Comparison of ENCODE assay signal across 9 cellular contexts in genomic region chr2:203688798-203689197, GRCh38. TPM values are rescaled to one million over a fixed set of nuclear protein-coding genes. Genes with fewer than 3 reads are reported as not detected.
DNase-seq lines count a peak whose midpoint lies in the region; ATAC-seq and TF ChIP-seq lines count a peak whose summit lies in the region.
"Had no signal": no experiment of that assay in that cellular context is flagged by ENCODE, and none has a peak within 500 bp of the region (broad histone marks: within the 10 kb centered on the region; RNA-seq: fewer than 3 reads in every experiment).

No MANE protein-coding gene starts in this region.

- POLR2A ChIA-PET in GM10248 (lab: Yijun Ruan, JAX) (no interaction called here), PC-3 (lab: Charles Lee; ENCODE audit: unreplicated experiment) (no interaction called here)

- H3K4me3 ChIP-seq in GM23248 = 0 out of 2 replicates have a peak overlapping the region, but pooled peaks have one; percentile 2
- H3K4me3 ChIP-seq in MM.1S (ENCODE audit: low read length) = peak overlapping the region; percentile 34
- H3K4me3 ChIP-seq in heart left ventricle = no peak overlapping the region
- H3K4me3 ChIP-seq in PC-3 (ENCODE audit: low read length) = no peak overlapping the region

- peak overlapping the region; percentile 68 for H3K9ac ChIP-seq in GM23248
- peak overlapping the region; percentile 59 for H3K9ac ChIP-seq in MM.1S (ENCODE audit: low read length)
- no peak overlapping the region for H3K9ac ChIP-seq in PC-3 (ENCODE audit: low read length)

- H3K9me3 ChIP-seq in GM23248 (ENCODE audit: low read depth) (no peaks in the 10 kb centered on the region), MM.1S (replicated peaks; ENCODE audit: insufficient read depth, low read length) (no peaks in the 10 kb centered on the region), heart left ventricle (no peaks in the 10 kb centered on the region), PC-3 (ENCODE audit: low read length) (no peaks in the 10 kb centered on the region)

- DNase-seq in GM10248 (ENCODE audit: extremely low spot score) (peak; percentile 41), GM23248 (peak; percentile 92), MM.1S (peak; percentile 81), heart left ventricle (peak; percentile 60 to 83 (median 75)), amniotic stem cell (lab: John Stamatoyannopoulos, UW) (no peak), PC-3 (no peak)
- no peak for DNase-seq in activated CD4-positive, alpha-beta T cell treated with anti-CD3 and anti-CD28 coated beads, Interleukin-2, amount 50 U/mL, for 1 hour
- DNase-seq in stimulated activated CD8-positive, alpha-beta memory T cell treated with anti-CD3 and anti-CD28 coated beads, Interleukin-4, amount 100 ng/mL, for 48 hours = no peak

- H4K20me1 ChIP-seq in GM23248 (ENCODE audit: insufficient read depth) = no peaks in the 10 kb centered on the region
- H4K20me1 ChIP-seq in MM.1S (ENCODE audit: insufficient read depth, low read length) = no peaks in the 10 kb centered on the region
- no peaks in the 10 kb centered on the region for H4K20me1 ChIP-seq in PC-3 (ENCODE audit: low read length)

- no peak for TF ChIP-seq POLR2A in heart left ventricle (IDR thresholded peaks at IDR 0.05)

- H3F3A ChIP-seq in GM23248 (ENCODE audit: insufficient read depth) = peaks cover 51% of the 10 kb centered on the region
- H3F3A ChIP-seq in MM.1S (ENCODE audit: insufficient read depth, low read length) = peaks cover 29% of the 10 kb centered on the region
- no peaks in the 10 kb centered on the region for H3F3A ChIP-seq in PC-3 (ENCODE audit: low read length, unreplicated experiment)

- TF ChIP-seq CTCF in GM10248 (IDR thresholded peaks at IDR 0.05; ENCODE audit: control extremely low read depth, extremely low read depth, low read depth, missing control alignments) = no peak
- no peak for TF ChIP-seq CTCF in MM.1S (IDR thresholded peaks at IDR 0.05; ENCODE audit: low read length)
- TF ChIP-seq CTCF in heart left ventricle (IDR thresholded peaks at IDR 0.05) = no peak
- no peak for TF ChIP-seq CTCF in PC-3 (conservative IDR thresholded peaks at IDR 0.05; ENCODE audit: low read depth, low read length)

- WGBS in GM23248 (ENCODE audit: low coverage in 1 of 2, low lambda C conversion rate in 2 of 2, missing lambda C conversion rate in 2 of 2), 2 experiments = 0 to 3% methylated on average over 4 of the region's 4 CpGs
- 11 to 19% (median 14%) methylated on average over 4 of the region's 4 CpGs for WGBS in heart left ventricle, 4 donors

- peak overlapping the region; percentile 41 for H3K4me2 ChIP-seq in GM23248 (ENCODE audit: unreplicated experiment)
- H3K4me2 ChIP-seq in MM.1S (ENCODE audit: low read depth, low read length) = peak overlapping the region; percentile 80
- no peak overlapping the region for H3K4me2 ChIP-seq in PC-3 (ENCODE audit: low read length)

- in situ Hi-C loops in GM23248 (cut with MboI) = loop anchor here (10.0 kb wide), 1 partner anchor 116 kb away; no protein-coding TSS in a partner anchor

- peaks cover 64% of the 10 kb centered on the region for H3K4me1 ChIP-seq in GM23248 (ENCODE audit: insufficient read depth)
- H3K4me1 ChIP-seq in MM.1S (ENCODE audit: low read length) = peaks cover 75% of the 10 kb centered on the region
- H3K4me1 ChIP-seq in heart left ventricle = peaks cover 5 to 99% (median 76%) of the 10 kb centered on the region in 12 donors
- H3K4me1 ChIP-seq in PC-3 (ENCODE audit: insufficient read depth, low read length) = peaks cover 22% of the 10 kb centered on the region

- H3K36me3 ChIP-seq in GM23248 (ENCODE audit: low read depth) (no peaks in the 10 kb centered on the region), MM.1S (replicated peaks; ENCODE audit: insufficient read depth, low read length) (no peaks in the 10 kb centered on the region), heart left ventricle (no peaks in the 10 kb centered on the region), PC-3 (ENCODE audit: low read depth, low read length) (no peaks in the 10 kb centered on the region)

- intact Hi-C loops in heart left ventricle (cut with DNase I) (loop anchor here in 5 of 10 donors (5.0 to 10.0 kb wide), 4 partner anchors 94 to 156 kb away; partner anchors contain the start of gene RAPH1 (in 3 of the 5)), PC-3 (cut with micrococcal nuclease) (no loop called here)

- BruUV-seq in PC-3 (replicated peaks; lab: Mats Ljungman, UMichigan) = no TSS peak

- peak; percentile 41 to 77 (median 60) for ATAC-seq in heart left ventricle
- no peak for ATAC-seq in PC-3
- ATAC-seq: HCT116 had no signal

- H3K9me2 ChIP-seq in GM23248 (ENCODE audit: insufficient read depth) = no peaks in the 10 kb centered on the region
- no peaks in the 10 kb centered on the region; the same call in 1 of the 2 replicates for H3K9me2 ChIP-seq in MM.1S (replicated peaks; ENCODE audit: insufficient read depth, low read length)
- no peaks in the 10 kb centered on the region for H3K9me2 ChIP-seq in PC-3 (replicated peaks; ENCODE audit: low read length)

- CTCF ChIA-PET in GM10248 (lab: Yijun Ruan, JAX) (no interaction called here), PC-3 (lab: Charles Lee) (no interaction called here)

- no peaks in the 10 kb centered on the region for H3K27me3 ChIP-seq in GM23248 (replicated peaks; ENCODE audit: insufficient read depth)
- no peaks in the 10 kb centered on the region for H3K27me3 ChIP-seq in MM.1S (replicated peaks; ENCODE audit: insufficient read depth, low read length)
- no peaks in the 10 kb centered on the region for H3K27me3 ChIP-seq in heart left ventricle
- no peaks in the 10 kb centered on the region for H3K27me3 ChIP-seq in PC-3 (ENCODE audit: low read length)

- no peaks in the 10 kb centered on the region for H3K79me2 ChIP-seq in GM23248 (ENCODE audit: insufficient read depth)
- no peaks in the 10 kb centered on the region for H3K79me2 ChIP-seq in MM.1S (ENCODE audit: low read length)
- H3K79me2 ChIP-seq in PC-3 (ENCODE audit: low read length) = no peaks in the 10 kb centered on the region

- H2AFZ ChIP-seq in GM23248 (no peak overlapping the region), MM.1S (ENCODE audit: low read length) (0 out of 2 replicates have a peak overlapping the region, but pooled peaks have one; percentile 8), PC-3 (ENCODE audit: low read length) (no peak overlapping the region)

- H3K27ac ChIP-seq in GM23248 (peak overlapping the region; percentile 100), MM.1S (ENCODE audit: low read length) (peak overlapping the region; percentile 88), heart left ventricle (peak overlapping the region in 11 of 12 donors; percentile 30 to 90 (median 60)), PC-3 (ENCODE audit: low read length) (no peak overlapping the region)

RNA-seq across cellular contexts. Expression of gene CD28, which starts 17.6 kb away (rescaled TPM):
- 0.11 TPM in 1 of 2 replicates, not detected in the other for total RNA-seq in GM23248 (2014; rRNA removed; shearing (Covaris generic))
- polyA plus RNA-seq in GM23248 (2016; fragmentation: Nextera tagmentation; extraction: Ambion mirVana) (0.10 and 0.11 TPM in 2 replicates), heart left ventricle (under 1 TPM; 0.08 to 0.21 TPM)
- total RNA-seq in heart left ventricle (10 to 100 TPM in 1 of 9 donors, 1 to 10 TPM in 3, under 1 TPM in 5; 0.16 to 11.2 (median 0.83) TPM), PC-3 (2014; rRNA removed) (not detected in 2 replicates)

Comparison
In these comparisons a context has a peak if more than half of its experiments do, and no peak if none do; other contexts are left out.
1. DNase-seq: peak in GM10248 (single experiment), GM23248 (single experiment), MM.1S (single experiment) and heart left ventricle (5 of 5); none in activated CD4-positive, alpha-beta T cell treated with anti-CD3 and anti-CD28 coated beads, Interleukin-2, amount 50 U/mL, for 1 hour (single experiment), amniotic stem cell (single experiment), PC-3 (single experiment) and stimulated activated CD8-positive, alpha-beta memory T cell treated with anti-CD3 and anti-CD28 coated beads, Interleukin-4, amount 100 ng/mL, for 48 hours (single experiment).
2. H3K4me3 ChIP-seq: peak in GM23248 (single experiment) and MM.1S (single experiment); none in heart left ventricle (0 of 12) and PC-3 (single experiment).